ENCODE assay signal across 8 cellular contexts in the genomic region with DNA sequence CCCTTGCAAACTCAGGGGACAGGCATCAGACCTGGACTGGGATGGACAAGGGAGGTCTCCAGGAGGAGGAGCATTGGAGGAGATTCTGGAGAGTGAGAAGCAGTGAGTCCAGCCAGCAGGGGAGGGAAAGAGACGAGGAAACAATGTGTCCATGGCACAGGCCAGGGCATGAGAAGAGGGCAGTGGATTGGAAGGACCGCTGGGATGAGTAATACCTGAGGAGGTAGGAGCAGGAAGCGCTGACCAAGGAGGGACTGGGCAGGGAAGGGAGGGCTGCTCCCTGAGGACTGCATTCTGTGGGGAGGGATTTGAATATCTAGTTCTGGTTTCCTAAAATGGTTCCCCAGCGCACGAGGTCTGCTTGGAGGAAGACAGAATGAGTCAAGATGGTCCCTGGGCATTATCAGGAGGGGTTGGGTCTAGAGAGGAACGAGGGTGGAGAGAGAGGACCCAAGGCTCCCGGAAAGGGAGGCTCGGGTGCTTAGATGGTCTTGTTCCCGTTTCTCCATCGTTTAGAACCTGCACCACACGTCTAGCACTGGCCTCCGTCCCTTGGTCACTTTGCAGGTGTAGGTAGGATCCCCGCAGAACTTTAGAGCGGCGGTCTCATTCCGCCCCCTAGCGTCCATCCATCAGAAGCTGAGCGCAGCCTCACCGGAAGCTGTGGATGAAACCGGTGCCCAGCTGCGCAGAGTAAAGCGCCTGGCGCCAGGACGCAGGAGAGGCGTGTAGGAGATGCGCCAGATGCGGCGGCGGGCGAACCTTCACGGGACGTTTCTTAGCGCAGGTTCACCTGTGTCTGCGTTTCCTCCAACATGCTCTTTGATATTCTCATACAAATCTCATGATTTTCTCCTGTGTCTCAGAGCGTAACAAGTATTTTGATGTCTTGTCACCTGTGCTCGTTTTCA.
DNase-seq lines count a peak whose midpoint lies in the region; ATAC-seq and TF ChIP-seq lines count a peak whose summit lies in the region.

No MANE protein-coding gene starts in this region.

- peak in 4 of 6 experiments; percentile 18 to 46 (median 40) for TF ChIP-seq CTCF in Peyer's patch (IDR thresholded peaks at IDR 0.05)
- peak; percentile 42 for TF ChIP-seq CTCF in epithelial cell of esophagus (IDR thresholded peaks at IDR 0.05; ENCODE audit: insufficient read depth, low read depth, low read length, missing control alignments)
- peak; percentile 87 for TF ChIP-seq CTCF in neural cell (IDR thresholded peaks at IDR 0.05; ENCODE audit: poor library complexity, severe bottlenecking)

- H3K9me2 ChIP-seq in neural cell (ENCODE audit: insufficient read depth, low read length): no peaks in the 10 kb centered on the region

- no peaks in the 10 kb centered on the region for H3K4me1 ChIP-seq in Peyer's patch

- H3K9ac ChIP-seq in neural cell (ENCODE audit: low read length): no peak overlapping the region

- H3K27me3 ChIP-seq in Peyer's patch (no peaks in the 10 kb centered on the region), neural cell (ENCODE audit: insufficient read depth, low read depth, low read length) (no peaks in the 10 kb centered on the region)

- TF ChIP-seq RAD21 in neural cell (conservative IDR thresholded peaks at IDR 0.05): peak; percentile 90

- H3F3A ChIP-seq in neural cell (ENCODE audit: insufficient read depth, low read length, poor library complexity, severe bottlenecking): no peaks in the 10 kb centered on the region

- H3K4me3 ChIP-seq in Peyer's patch: no peak overlapping the region
- no peak overlapping the region for H3K4me3 ChIP-seq in epithelial cell of esophagus (ENCODE audit: low read length)
- peak overlapping the region; percentile 62 for H3K4me3 ChIP-seq in neural cell (ENCODE audit: low read length)

- H3K4me2 ChIP-seq in neural cell (ENCODE audit: low read length): no peak overlapping the region

- H3K9me3 ChIP-seq in Peyer's patch (no peaks in the 10 kb centered on the region), neural cell (ENCODE audit: low read length) (no peaks in the 10 kb centered on the region)

- H3K79me2 ChIP-seq in neural cell (replicated peaks; ENCODE audit: insufficient read depth, low read length): no peaks in the 10 kb centered on the region

- H3K36me3 ChIP-seq in Peyer's patch (no peaks in the 10 kb centered on the region), neural cell (ENCODE audit: insufficient read depth, low read length) (no peaks in the 10 kb centered on the region)

- DNase-seq in COLO668 (lab: John Stamatoyannopoulos, UW; ENCODE audit: unreplicated experiment): peak; percentile 70
- peak in 1 of 3 donors; percentile 53 for DNase-seq in Peyer's patch
- DNase-seq in epithelial cell of esophagus (ENCODE audit: low read depth): peak; percentile 40
- DNase-seq in NOMO-1 treated with dmso at 0.1 percent for 144 hours (lab: John Stamatoyannopoulos, UW; ENCODE audit: unreplicated experiment): no peak
- no peak for DNase-seq in NCI-H446 treated with DMSO at 0.1 percent for 48 hours (lab: John Stamatoyannopoulos, UW)

- no peak for TF ChIP-seq EP300 in neural cell (conservative IDR thresholded peaks at IDR 0.05; ENCODE audit: poor library complexity, severe bottlenecking)

- no peaks in the 10 kb centered on the region for H4K20me1 ChIP-seq in neural cell (ENCODE audit: insufficient read depth)

- no peak for TF ChIP-seq POLR2A in Peyer's patch (IDR thresholded peaks at IDR 0.05)

- no peak overlapping the region for H3K27ac ChIP-seq in Peyer's patch
- no peak overlapping the region for H3K27ac ChIP-seq in neural cell (ENCODE audit: low read length)

- no peak overlapping the region for H2AFZ ChIP-seq in neural cell (ENCODE audit: low read depth, low read length)

- ATAC-seq in HG02610 (IDR thresholded peaks at IDR 0.05; ENCODE audit: unreplicated experiment) (peak; percentile 43), HG02642 (IDR thresholded peaks at IDR 0.05; ENCODE audit: poor library complexity, unreplicated experiment) (no peak)

TF ChIP-seq in neural cell, 6 proteins besides CTCF, POLR2A, EP300 and RAD21:
- TF ChIP-seq TAF1 (IDR thresholded peaks at IDR 0.05; ENCODE audit: low read depth) (no peak), SMC3 (conservative IDR thresholded peaks at IDR 0.05; ENCODE audit: poor library complexity) (peak; percentile 89)

Comparison
In these comparisons a context has a peak if more than half of its experiments do, and no peak if none do; other contexts are left out.
1. DNase-seq: peak in COLO668 (single experiment) and epithelial cell of esophagus (single experiment); none in NOMO-1 treated with dmso at 0.1 percent for 144 hours (single experiment) and NCI-H446 treated with DMSO at 0.1 percent for 48 hours (single experiment).
2. Peak in every context shown above with its lines, with median percentiles within 50 percentile points of each other: CTCF ChIP-seq.